8 cellular contexts compared by ENCODE assay signal in the genomic region with DNA sequence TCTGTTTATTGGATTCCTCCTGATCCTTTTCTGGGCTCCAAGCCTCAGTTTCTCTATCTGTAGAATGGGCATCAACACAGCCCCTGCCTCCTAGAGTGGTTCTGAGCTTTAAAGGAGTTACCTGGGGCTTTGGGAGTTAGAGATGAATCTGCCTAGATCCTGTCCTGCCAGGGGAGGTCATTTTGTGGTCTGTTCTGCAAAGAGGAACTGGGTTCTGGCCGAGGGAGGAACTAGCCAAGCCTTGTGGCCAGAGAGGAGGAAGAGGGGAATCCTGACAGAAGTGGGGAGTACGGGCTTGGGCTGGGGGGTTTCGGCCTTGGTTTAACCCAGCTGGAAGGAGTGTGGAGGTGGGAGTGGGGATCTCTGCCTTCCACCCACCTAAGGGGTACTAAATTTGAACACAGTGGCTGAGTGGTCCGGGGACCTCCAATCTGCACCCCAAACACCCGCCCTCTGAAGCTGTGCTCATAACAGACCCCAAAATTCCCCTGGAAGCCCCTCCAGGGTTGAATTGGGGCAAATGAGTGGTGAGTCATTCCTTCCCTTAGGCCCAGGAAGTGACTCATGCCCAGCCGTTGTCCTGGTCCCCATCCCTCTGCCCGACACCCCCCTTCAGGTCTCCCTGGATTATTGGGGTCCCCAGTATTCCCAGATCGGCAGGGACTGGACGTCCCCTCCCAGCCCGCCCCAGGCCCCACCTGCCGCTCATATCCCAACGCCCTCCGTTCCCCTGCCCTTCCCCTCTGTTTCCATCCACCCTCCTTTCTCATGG. TPM values are rescaled to one million over a fixed set of nuclear protein-coding genes. Genes with fewer than 3 reads are reported as not detected.
A peak's percentile ranks its signal among the peaks of the same experiment; 100 is the strongest.
DNase-seq lines count a peak whose midpoint lies in the region; ATAC-seq and TF ChIP-seq lines count a peak whose summit lies in the region.

No MANE protein-coding gene starts in this region.

- H3K9me3 Mint-ChIP-seq in activated naive CD8-positive, alpha-beta T cell treated with anti-CD3 and anti-CD28 coated beads, Interleukin-2, amount 50 U/mL, for 24 hours = no peaks in the 10 kb centered on the region
- no peaks in the 10 kb centered on the region for H3K9me3 Mint-ChIP-seq in stimulated activated naive CD8-positive, alpha-beta T cell treated with anti-CD3 and anti-CD28 coated beads, Interleukin-15, amount 100 ng/mL, for 72 hours

- peak overlapping the region; percentile 98 for H3K27ac Mint-ChIP-seq in activated naive CD8-positive, alpha-beta T cell treated with anti-CD3 and anti-CD28 coated beads, Interleukin-2, amount 50 U/mL, for 24 hours
- H3K27ac Mint-ChIP-seq in stimulated activated naive CD8-positive, alpha-beta T cell treated with anti-CD3 and anti-CD28 coated beads, Interleukin-15, amount 100 ng/mL, for 72 hours = peak overlapping the region; percentile 93 to 96

- H3K36me3 ChIP-seq in left lung = peaks cover 0 to 21% of the 10 kb centered on the region in 2 donors

- peak; percentile 45 for ATAC-seq in activated naive CD8-positive, alpha-beta T cell treated with anti-CD3 and anti-CD28 coated beads, Interleukin-2, amount 50 U/mL, for 24 hours
- ATAC-seq in left lung (peak; percentile 7), GM19023 (IDR thresholded peaks at IDR 0.05; ENCODE audit: unreplicated experiment) (no peak)
- peak; percentile 42 for ATAC-seq in stimulated activated naive CD8-positive, alpha-beta T cell treated with anti-CD3 and anti-CD28 coated beads, Interleukin-15, amount 100 ng/mL, for 72 hours

- peaks cover 42% of the 10 kb centered on the region for H3K4me1 Mint-ChIP-seq in activated naive CD8-positive, alpha-beta T cell treated with anti-CD3 and anti-CD28 coated beads, Interleukin-2, amount 50 U/mL, for 24 hours
- H3K4me1 Mint-ChIP-seq in stimulated activated naive CD8-positive, alpha-beta T cell treated with anti-CD3 and anti-CD28 coated beads, Interleukin-15, amount 100 ng/mL, for 72 hours = peaks cover 46% of the 10 kb centered on the region

- TF ChIP-seq CTCF in left lung (IDR thresholded peaks at IDR 0.05) = no peak

- H3K27ac ChIP-seq in left lung = peak overlapping the region; percentile 91 to 99

- H3K4me3 Mint-ChIP-seq in activated naive CD8-positive, alpha-beta T cell treated with anti-CD3 and anti-CD28 coated beads, Interleukin-2, amount 50 U/mL, for 24 hours = peak overlapping the region; percentile 92
- peak overlapping the region; percentile 86 to 91 for H3K4me3 Mint-ChIP-seq in stimulated activated naive CD8-positive, alpha-beta T cell treated with anti-CD3 and anti-CD28 coated beads, Interleukin-15, amount 100 ng/mL, for 72 hours

- H3K27me3 Mint-ChIP-seq in activated naive CD8-positive, alpha-beta T cell treated with anti-CD3 and anti-CD28 coated beads, Interleukin-2, amount 50 U/mL, for 24 hours = no peaks in the 10 kb centered on the region
- no peaks in the 10 kb centered on the region for H3K27me3 Mint-ChIP-seq in stimulated activated naive CD8-positive, alpha-beta T cell treated with anti-CD3 and anti-CD28 coated beads, Interleukin-15, amount 100 ng/mL, for 72 hours

- H3K27me3 ChIP-seq in left lung = no peaks in the 10 kb centered on the region

- intact Hi-C loops in left lung (cut with DNase I) = no loop called here

- peaks cover 19 to 80% of the 10 kb centered on the region in 2 donors for H3K4me1 ChIP-seq in left lung

- H3K36me3 Mint-ChIP-seq in activated naive CD8-positive, alpha-beta T cell treated with anti-CD3 and anti-CD28 coated beads, Interleukin-2, amount 50 U/mL, for 24 hours (ENCODE audit: low read depth) = peaks cover 42% of the 10 kb centered on the region

- H3K4me3 ChIP-seq in left lung = peak overlapping the region; percentile 65 to 88

- peak; percentile 49 for DNase-seq in activated gamma-delta T cell treated with Interleukin-2 at 50 U/mL for 16 hours
- DNase-seq in activated gamma-delta T cell (lab: John Stamatoyannopoulos, UW) = no peak
- DNase-seq in RKO (ENCODE audit: low spot score) = peak; percentile 84
- peak; percentile 76 for DNase-seq in activated naive CD8-positive, alpha-beta T cell treated with anti-CD3 and anti-CD28 coated beads, Interleukin-2, amount 50 U/mL, for 24 hours
- DNase-seq in left lung = peak in 1 of 2 donors; percentile 76
- DNase-seq in stimulated activated naive CD8-positive, alpha-beta T cell treated with anti-CD3 and anti-CD28 coated beads, Interleukin-15, amount 100 ng/mL, for 72 hours = peak in 1 of 2 donors; percentile 76
- DNase-seq in dermis blood vessel endothelial cell = no peak

- no peaks in the 10 kb centered on the region for H3K9me3 ChIP-seq in left lung

RNA-seq across cellular contexts. Expression of gene ADGRE5, which starts 2.8 kb away (rescaled TPM):
- 100 to 1,000 TPM; 173 to 237 TPM for total RNA-seq in left lung
- 5.3 and 12.7 TPM in 2 replicates for total RNA-seq in dermis blood vessel endothelial cell

RNA-seq across cellular contexts. Expression of gene DDX39A, which starts 35.1 kb away (rescaled TPM):
- 10 to 100 TPM; 42.5 to 90.1 TPM for total RNA-seq in left lung
- total RNA-seq in dermis blood vessel endothelial cell = 104 and 123 TPM in 2 replicates

RNA-seq across cellular contexts. Expression of gene PKN1, which starts 49.0 kb away (rescaled TPM):
- total RNA-seq in left lung (100 to 1,000 TPM; 125 to 190 TPM), dermis blood vessel endothelial cell (282 and 439 TPM in 2 replicates)

Comparison
In these comparisons a context has a peak if more than half of its experiments do, and no peak if none do; other contexts are left out.
1. DNase-seq: peak in activated gamma-delta T cell treated with Interleukin-2 at 50 U/mL for 16 hours (single experiment), RKO (single experiment) and activated naive CD8-positive, alpha-beta T cell treated with anti-CD3 and anti-CD28 coated beads, Interleukin-2, amount 50 U/mL, for 24 hours (single experiment); none in activated gamma-delta T cell (single experiment) and dermis blood vessel endothelial cell (single experiment).
2. RNA of gene ADGRE5, which starts 2.8 kb away (total RNA-seq): 173 to 237 TPM in left lung; 5.3 to 12.7 TPM in dermis blood vessel endothelial cell; every median in the first group is over 10 times any median in the second.